ENCODE assay signal across 10 cellular contexts in the genomic region with DNA sequence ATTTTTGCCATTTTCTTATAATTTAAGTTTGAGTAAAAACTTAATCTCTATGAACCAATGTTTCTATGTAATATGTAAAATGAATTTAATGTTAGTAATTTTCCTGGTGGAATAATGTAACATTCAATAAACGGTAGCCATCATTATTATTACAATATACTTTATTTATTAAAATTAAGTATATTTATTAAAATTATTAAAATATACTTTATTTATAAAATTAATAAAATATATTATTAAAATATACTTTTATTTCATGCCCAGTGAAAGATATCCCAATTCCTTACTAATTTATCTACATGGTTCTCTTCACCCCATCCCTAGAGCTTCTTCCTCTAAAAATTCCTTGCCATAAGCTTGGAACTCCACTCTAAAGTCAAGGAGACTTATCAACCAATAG. TPM values are rescaled to one million over a fixed set of nuclear protein-coding genes. Genes with fewer than 3 reads are reported as not detected.
"Had no signal": no experiment of that assay in that cellular context is flagged by ENCODE, and none has a peak within 500 bp of the region (broad histone marks: within the 10 kb centered on the region; RNA-seq: fewer than 3 reads in every experiment).

No MANE protein-coding gene starts in this region.

- FAIRE-seq: H1, H54, HepG2 had no signal

- H3K36me3 Mint-ChIP-seq: IgD-negative memory B cell had no signal

- ATAC-seq: GM23338, HepG2 had no signal

- DNase-seq: H9, HCEC 1CT, KBM-7 had no signal

- H3K27ac Mint-ChIP-seq: GM23338, H9, IgD-negative memory B cell had no signal

- H3K4me3 Mint-ChIP-seq: GM23338, H9, IgD-negative memory B cell had no signal

- H3K27ac ChIP-seq: HL-60 had no signal

- H3K4me3 ChIP-seq: GM23338 had no signal

- H3K9me3 Mint-ChIP-seq: GM23338, H9, IgD-negative memory B cell had no signal

RNA-seq across cellular contexts. Expression of a gene that starts 2.5 kb away (rescaled TPM):
- total RNA-seq: HepG2 had no signal

RNA-seq across cellular contexts. Expression of a gene that starts 6.8 kb away (rescaled TPM):
- total RNA-seq: GM23338, HepG2, HT1080 had no signal
- polyA plus RNA-seq: HepG2, IgD-negative memory B cell had no signal
